8 cellular contexts compared by ENCODE assay signal in genomic region chr1:206204871-206205270, GRCh38. TPM values are rescaled to one million over a fixed set of nuclear protein-coding genes. Genes with fewer than 3 reads are reported as not detected.
DNase-seq lines count a peak whose midpoint lies in the region; ATAC-seq and TF ChIP-seq lines count a peak whose summit lies in the region.
"Not testable (repeated sequence)": the region's sequence is repeated elsewhere in the genome, so short reads cannot be mapped to it uniquely, and the experiment has no call there.

No MANE protein-coding gene starts in this region.

- TF ChIP-seq CTCF in CD8-positive, alpha-beta T cell (IDR thresholded peaks at IDR 0.05); epithelial cell of esophagus (IDR thresholded peaks at IDR 0.05; ENCODE audit: insufficient read depth, low read depth, low read length, missing control alignments); neutrophil (IDR thresholded peaks at IDR 0.05); suprapubic skin (IDR thresholded peaks at IDR 0.05): not testable (repeated sequence)

- peak in 1 of 7 experiments; percentile 6 for DNase-seq in CD8-positive, alpha-beta T cell
- DNase-seq in T-cell (peak in 8 of 34 experiments; percentile 0 to 12 (median 0)), epithelial cell of esophagus (ENCODE audit: low read depth) (peak; percentile 3), iris pigment epithelial cell (ENCODE audit: low read depth) (peak; percentile 12), suprapubic skin (ENCODE audit: low spot score in 2 of 2) (peak in 1 of 2 donors; percentile 62)

- intact Hi-C loops in CD8-positive, alpha-beta T cell (cut with DNase I, micrococcal nuclease), result not testable (repeated sequence)

- WGBS in suprapubic skin, result 0% methylated on average over 4 of the region's 25 CpGs

- not testable (repeated sequence) for H3K27me3 Mint-ChIP-seq in CD8-positive, alpha-beta T cell (ENCODE audit: low read depth); IgD-negative memory B cell; T-cell; activated naive CD8-positive, alpha-beta T cell

- peak overlapping the region; percentile 85 for H3K4me3 Mint-ChIP-seq in CD8-positive, alpha-beta T cell
- H3K4me3 Mint-ChIP-seq in IgD-negative memory B cell (peak overlapping the region; percentile 70 to 95 (median 84)), T-cell (peak overlapping the region; percentile 78 to 83 (median 79))
- H3K4me3 Mint-ChIP-seq in activated naive CD8-positive, alpha-beta T cell, result peak overlapping the region; percentile 86

- not testable (repeated sequence) for H3K9me3 Mint-ChIP-seq in CD8-positive, alpha-beta T cell; IgD-negative memory B cell; T-cell; activated naive CD8-positive, alpha-beta T cell (ENCODE audit: low read depth)

- not testable (repeated sequence) for H3K4me3 ChIP-seq in CD8-positive, alpha-beta T cell (ENCODE audit: low read depth, low read length)
- H3K4me3 ChIP-seq in epithelial cell of esophagus (ENCODE audit: low read length), result peak overlapping the region; percentile 26
- peak overlapping the region; percentile 47 to 61 for H3K4me3 ChIP-seq in neutrophil (ENCODE audit: low read depth in 1 of 2, low read length in 1 of 2)
- peak overlapping the region; percentile 52 for H3K4me3 ChIP-seq in suprapubic skin

- H3K36me3 ChIP-seq in CD8-positive, alpha-beta T cell (ENCODE audit: insufficient read depth, low read length); neutrophil; suprapubic skin: not testable (repeated sequence)

- TF ChIP-seq EP300 in suprapubic skin (IDR thresholded peaks at IDR 0.05), result not testable (repeated sequence)

- not testable (repeated sequence) for H3K27ac ChIP-seq in CD8-positive, alpha-beta T cell (ENCODE audit: low read depth, low read length); neutrophil
- peak overlapping the region; percentile 81 for H3K27ac ChIP-seq in suprapubic skin

- not testable (repeated sequence) for H3K4me1 ChIP-seq in CD8-positive, alpha-beta T cell (ENCODE audit: insufficient read depth, low read length); neutrophil (ENCODE audit: control insufficient read depth in 1 of 2, insufficient read depth in 1 of 2, low read depth in 1 of 2, low read length in 1 of 2); suprapubic skin

- not testable (repeated sequence) for ATAC-seq in CD8-positive, alpha-beta T cell; T-cell (replicated peaks in 1 of 4)

- H3K36me3 Mint-ChIP-seq in CD8-positive, alpha-beta T cell; IgD-negative memory B cell; T-cell; activated naive CD8-positive, alpha-beta T cell: not testable (repeated sequence)

- POLR2A ChIA-PET in CD8-positive, alpha-beta T cell (lab: Charles Lee); T-cell (lab: Charles Lee): not testable (repeated sequence)

- CTCF ChIA-PET in CD8-positive, alpha-beta T cell (lab: Charles Lee); T-cell (lab: Charles Lee): not testable (repeated sequence)

- H3K27ac Mint-ChIP-seq in CD8-positive, alpha-beta T cell; IgD-negative memory B cell; T-cell; activated naive CD8-positive, alpha-beta T cell: not testable (repeated sequence)

- TF ChIP-seq POLR2A in suprapubic skin (IDR thresholded peaks at IDR 0.05), result not testable (repeated sequence)

- not testable (repeated sequence) for H3K27me3 ChIP-seq in CD8-positive, alpha-beta T cell (ENCODE audit: insufficient read depth, low read length); neutrophil; suprapubic skin

- H3K9me3 ChIP-seq in CD8-positive, alpha-beta T cell (ENCODE audit: low read length); neutrophil; suprapubic skin: not testable (repeated sequence)

- H3K4me1 Mint-ChIP-seq in CD8-positive, alpha-beta T cell (ENCODE audit: low read depth); IgD-negative memory B cell; T-cell; activated naive CD8-positive, alpha-beta T cell (ENCODE audit: low read depth): not testable (repeated sequence)

RNA-seq across cellular contexts. Expression of gene SRGAP2, which starts 1.5 kb away (rescaled TPM):
- 10 to 100 TPM; 10.5 to 11.3 TPM for total RNA-seq in CD8-positive, alpha-beta T cell
- 22.8 TPM for polyA plus RNA-seq in IgD-negative memory B cell
- total RNA-seq in T-cell (10 to 100 TPM; 26.1 to 37.0 (median 32.9) TPM), suprapubic skin (100 to 1,000 TPM in 3 of 4 donors, 10 to 100 TPM in 1; 80.1 to 178 (median 116) TPM)

RNA-seq across cellular contexts. Expression of gene FAM72A, which starts 2.2 kb away (rescaled TPM):
- total RNA-seq in CD8-positive, alpha-beta T cell, result not detected
- 0.51 TPM for polyA plus RNA-seq in IgD-negative memory B cell
- total RNA-seq in T-cell, result 1 to 10 TPM in 3 of 5 donors, under 1 TPM in 2; 0.30 to 1.7 (median 1.5) TPM
- 1 to 10 TPM; 2.2 to 4.7 (median 3.3) TPM for total RNA-seq in suprapubic skin
